ENCODE assay signal across 8 cellular contexts in genomic region chr9:118170032-118170955, GRCh38.
DNase-seq lines count a peak whose midpoint lies in the region; ATAC-seq and TF ChIP-seq lines count a peak whose summit lies in the region.

No MANE protein-coding gene starts in this region.

- no peaks in the 10 kb centered on the region for H3K4me1 ChIP-seq in right lobe of liver

- intact Hi-C loops in right lobe of liver (cut with DNase I) = no loop called here

- no peak overlapping the region for H3K27ac ChIP-seq in 22Rv1
- no peak overlapping the region for H3K27ac ChIP-seq in brain microvascular endothelial cell
- H3K27ac ChIP-seq in right lobe of liver = no peak overlapping the region

- 40% methylated on average over 6 of the region's 6 CpGs for WGBS in right lobe of liver (ENCODE audit: insufficient coverage, low coverage, low lambda C conversion rate, missing lambda C conversion rate)

- no peak for TF ChIP-seq POLR2A in right lobe of liver (IDR thresholded peaks at IDR 0.05)

- in situ Hi-C loops in brain microvascular endothelial cell (cut with HindIII; ENCODE audit: low pct_ligation_motif_present, low sequenced_read_pairs) = no loop called here

- ATAC-seq in GM18907 (IDR thresholded peaks at IDR 0.05; ENCODE audit: unreplicated experiment) = peak; percentile 59
- ATAC-seq in right lobe of liver = peak; percentile 88 to 98 (median 92)
- no peak for ATAC-seq in GM21825 (IDR thresholded peaks at IDR 0.05; ENCODE audit: unreplicated experiment)

- peak; percentile 84 for DNase-seq in NCI-H2171 treated with DMSO at 0.1 percent for 48 hours (lab: John Stamatoyannopoulos, UW)
- peak; percentile 43 for DNase-seq in brain microvascular endothelial cell
- DNase-seq in right lobe of liver = peak in 2 of 3 donors; percentile 24 to 59
- DNase-seq in cortex of kidney (lab: John Stamatoyannopoulos, UW) = no peak
- DNase-seq in stimulated activated CD4-positive, alpha-beta T cell treated with anti-CD3 and anti-CD28 coated beads, Interleukin-4, amount 100 ng/mL, for 1 hour = no peak

- H3K36me3 ChIP-seq in brain microvascular endothelial cell (replicated peaks) = no peaks in the 10 kb centered on the region
- no peaks in the 10 kb centered on the region for H3K36me3 ChIP-seq in right lobe of liver

- H3K27me3 ChIP-seq in brain microvascular endothelial cell (replicated peaks) (no peaks in the 10 kb centered on the region), right lobe of liver (no peaks in the 10 kb centered on the region)

- no peaks in the 10 kb centered on the region for H3K9me3 ChIP-seq in right lobe of liver

- H3K4me3 ChIP-seq in brain microvascular endothelial cell (ENCODE audit: low read depth, low read length) = no peak overlapping the region
- no peak overlapping the region for H3K4me3 ChIP-seq in right lobe of liver

- TF ChIP-seq CTCF in 22Rv1 (IDR thresholded peaks at IDR 0.05) (peak; percentile 83), brain microvascular endothelial cell (IDR thresholded peaks at IDR 0.05; ENCODE audit: low read depth, low read length, missing control alignments) (peak; percentile 56), right lobe of liver (IDR thresholded peaks at IDR 0.05) (peak; percentile 64 to 78 (median 77))

Comparison
In these comparisons a context has a peak if more than half of its experiments do, and no peak if none do; other contexts are left out.
1. DNase-seq: peak in NCI-H2171 treated with DMSO at 0.1 percent for 48 hours (single experiment), brain microvascular endothelial cell (single experiment) and right lobe of liver (2 of 3); none in cortex of kidney (single experiment) and stimulated activated CD4-positive, alpha-beta T cell treated with anti-CD3 and anti-CD28 coated beads, Interleukin-4, amount 100 ng/mL, for 1 hour (single experiment).
2. Peak in every context shown above with its lines, with median percentiles within 50 percentile points of each other: CTCF ChIP-seq.